Comparison of ENCODE assay signal across 17 cellular contexts in the genomic region with DNA sequence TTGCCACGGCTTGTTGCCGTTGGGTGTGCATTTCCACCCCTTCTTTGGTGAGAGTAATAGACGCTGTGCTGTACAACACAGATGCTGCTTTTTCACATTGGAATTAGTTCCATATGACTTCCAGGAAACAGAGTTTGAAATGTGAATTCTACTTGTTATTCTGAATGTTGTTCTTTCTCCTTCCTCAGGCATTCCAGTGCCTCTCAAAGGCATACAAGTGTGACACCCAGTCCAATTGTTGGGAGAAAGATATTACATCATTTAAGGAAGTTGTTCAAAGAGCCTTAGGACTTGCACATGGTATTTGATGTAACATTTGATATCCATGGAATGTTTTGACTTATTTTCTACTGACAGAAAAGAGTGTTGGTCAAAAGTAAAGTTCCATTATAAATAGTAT.
DNase-seq lines count a peak whose midpoint lies in the region; FAIRE-seq and TF ChIP-seq lines count a peak whose summit lies in the region.
"Had no signal": no experiment of that assay in that cellular context is flagged by ENCODE, and none has a peak within 500 bp of the region (broad histone marks: within the 10 kb centered on the region; RNA-seq: fewer than 3 reads in every experiment).

No MANE protein-coding gene starts in this region.

- H3K4me3 ChIP-seq in bronchial epithelial cell (ENCODE audit: low read depth, low read length) = no peak overlapping the region
- H3K4me3 ChIP-seq in fibroblast of villous mesenchyme (ENCODE audit: low read depth, low read length) = no peak overlapping the region

- H3K4me3 Mint-ChIP-seq in activated T-helper 2 cell treated with anti-CD3 and anti-CD28 coated beads, Interferon-gamma antibody, Interleukin-2, Interleukin-4, amounts not matched to agents 10 μg/mL and 5 μg/mL and 100 μg/mL, durations not matched to agents 14 hours and 24 hours and 36 hours (ENCODE audit: low read depth) = no peak overlapping the region
- H3K4me3 Mint-ChIP-seq: stimulated activated naive CD8-positive, alpha-beta T cell treated with anti-CD3 and anti-CD28 coated beads, Interleukin-15, Interleukin-2, amounts not matched to agents 100 ng/mL and 50 ng/mL, for 24 hours had no signal

- TF ChIP-seq CTCF in bronchial epithelial cell (IDR thresholded peaks at IDR 0.05; ENCODE audit: insufficient read depth, low read length, severe bottlenecking) = no peak
- no peak for TF ChIP-seq CTCF in fibroblast of villous mesenchyme (IDR thresholded peaks at IDR 0.05; ENCODE audit: insufficient read depth, low read depth, low read length)

- H3K27me3 Mint-ChIP-seq in activated T-helper 2 cell treated with anti-CD3 and anti-CD28 coated beads, Interferon-gamma antibody, Interleukin-2, Interleukin-4, amounts not matched to agents 10 μg/mL and 5 μg/mL and 100 μg/mL, durations not matched to agents 14 hours and 24 hours and 36 hours (ENCODE audit: low read depth) = no peaks in the 10 kb centered on the region
- H3K27me3 Mint-ChIP-seq: stimulated activated naive CD8-positive, alpha-beta T cell treated with anti-CD3 and anti-CD28 coated beads, Interleukin-15, Interleukin-2, amounts not matched to agents 100 ng/mL and 50 ng/mL, for 24 hours had no signal

- no peaks in the 10 kb centered on the region for H3K4me1 Mint-ChIP-seq in activated T-helper 2 cell treated with anti-CD3 and anti-CD28 coated beads, Interferon-gamma antibody, Interleukin-2, Interleukin-4, amounts not matched to agents 10 μg/mL and 5 μg/mL and 100 μg/mL, durations not matched to agents 14 hours and 24 hours and 36 hours (ENCODE audit: low read depth)

- intact Hi-C loops in activated T-helper 2 cell treated with anti-CD3 and anti-CD28 coated beads, Interferon-gamma antibody, Interleukin-2, Interleukin-4, amounts not matched to agents 10 μg/mL and 5 μg/mL and 100 μg/mL, durations not matched to agents 14 hours and 24 hours and 36 hours (cut with micrococcal nuclease) = no loop called here

- H3K9me3 Mint-ChIP-seq in activated T-helper 2 cell treated with anti-CD3 and anti-CD28 coated beads, Interferon-gamma antibody, Interleukin-2, Interleukin-4, amounts not matched to agents 10 μg/mL and 5 μg/mL and 100 μg/mL, durations not matched to agents 14 hours and 24 hours and 36 hours = no peaks in the 10 kb centered on the region
- H3K9me3 Mint-ChIP-seq: stimulated activated naive CD8-positive, alpha-beta T cell treated with anti-CD3 and anti-CD28 coated beads, Interleukin-15, Interleukin-2, amounts not matched to agents 100 ng/mL and 50 ng/mL, for 24 hours had no signal

- peak; percentile 76 for DNase-seq in EH (ENCODE audit: low read depth)
- DNase-seq in bronchial epithelial cell (ENCODE audit: low read depth) = peak; percentile 64
- peak; percentile 31 for DNase-seq in fibroblast of villous mesenchyme (ENCODE audit: low read depth)
- peak; percentile 55 for DNase-seq in pulmonary artery endothelial cell (ENCODE audit: low read depth, low spot score)
- no peak for DNase-seq in NCI-H2171 treated with DMSO at 0.1 percent for 48 hours (lab: John Stamatoyannopoulos, UW)
- no peak for DNase-seq in AML-193 (lab: John Stamatoyannopoulos, UW)
- DNase-seq in activated CD4-positive, CD25-positive, alpha-beta regulatory T cell (lab: John Stamatoyannopoulos, UW) = no peak
- DNase-seq in activated T-helper 2 cell treated with anti-CD3 and anti-CD28 coated beads, Interferon-gamma antibody, Interleukin-2, Interleukin-4, amounts not matched to agents 10 μg/mL and 5 μg/mL and 100 μg/mL, durations not matched to agents 14 hours and 24 hours and 36 hours (ENCODE audit: low spot score) = no peak
- DNase-seq: activated CD4-positive, alpha-beta T cell treated with anti-CD3 and anti-CD28 coated beads, Interleukin-2, amount 50 U/mL, for 1 hour; brain microvascular endothelial cell; Caco-2; glutamatergic neuron; left ventricle myocardium superior; NCI-H1436; NCI-H526; stimulated activated CD4-positive, alpha-beta T cell treated with anti-CD3 and anti-CD28 coated beads, Interleukin-4, amount 100 ng/mL, for 1 hour had no signal

- no peak for FAIRE-seq in bronchial epithelial cell (lab: Jason Lieb, UNC)

- peaks cover 23% of the 10 kb centered on the region for H3K36me3 Mint-ChIP-seq in activated T-helper 2 cell treated with anti-CD3 and anti-CD28 coated beads, Interferon-gamma antibody, Interleukin-2, Interleukin-4, amounts not matched to agents 10 μg/mL and 5 μg/mL and 100 μg/mL, durations not matched to agents 14 hours and 24 hours and 36 hours (ENCODE audit: low read depth)

- H3K27ac Mint-ChIP-seq in activated T-helper 2 cell treated with anti-CD3 and anti-CD28 coated beads, Interferon-gamma antibody, Interleukin-2, Interleukin-4, amounts not matched to agents 10 μg/mL and 5 μg/mL and 100 μg/mL, durations not matched to agents 14 hours and 24 hours and 36 hours = no peak overlapping the region
- H3K27ac Mint-ChIP-seq: stimulated activated naive CD8-positive, alpha-beta T cell treated with anti-CD3 and anti-CD28 coated beads, Interleukin-15, Interleukin-2, amounts not matched to agents 100 ng/mL and 50 ng/mL, for 24 hours had no signal

- H3K36me3 ChIP-seq in bronchial epithelial cell (ENCODE audit: control insufficient read depth, insufficient read depth, low read length) = no peaks in the 10 kb centered on the region
- H3K36me3 ChIP-seq: brain microvascular endothelial cell had no signal

- H3K27me3 ChIP-seq in bronchial epithelial cell (ENCODE audit: control insufficient read depth, insufficient read depth, low read length) = no peaks in the 10 kb centered on the region
- H3K27me3 ChIP-seq: brain microvascular endothelial cell had no signal

Comparison
In these comparisons a context has a peak if more than half of its experiments do, and no peak if none do; other contexts are left out.
1. DNase-seq: peak in EH (single experiment), bronchial epithelial cell (single experiment), fibroblast of villous mesenchyme (single experiment) and pulmonary artery endothelial cell (single experiment); none in NCI-H2171 treated with DMSO at 0.1 percent for 48 hours (single experiment), AML-193 (0 of 2), activated CD4-positive, CD25-positive, alpha-beta regulatory T cell (0 of 4) and activated T-helper 2 cell treated with anti-CD3 and anti-CD28 coated beads, Interferon-gamma antibody, Interleukin-2, Interleukin-4, amounts not matched to agents 10 μg/mL and 5 μg/mL and 100 μg/mL, durations not matched to agents 14 hours and 24 hours and 36 hours (single experiment).